Comparison of ENCODE assay signal across 26 cellular contexts in genomic region chr6:125027287-125027686, GRCh38.
"Had no signal": no experiment of that assay in that cellular context is flagged by ENCODE, and none has a peak within 500 bp of the region (broad histone marks: within the 10 kb centered on the region; RNA-seq: fewer than 3 reads in every experiment).

No MANE protein-coding gene starts in this region.

- H3K4me2 ChIP-seq: hepatocyte had no signal

- ATAC-seq: effector memory CD8-positive, alpha-beta T cell; esophagus mucosa; foreskin keratinocyte; gastrocnemius medialis; gastroesophageal sphincter; heart left ventricle; heart right ventricle had no signal

- H3K36me3 ChIP-seq: colonic mucosa, esophagus muscularis mucosa, gastrocnemius medialis, gastroesophageal sphincter, heart left ventricle, heart right ventricle had no signal

- H3K27me3 ChIP-seq: colonic mucosa, dorsolateral prefrontal cortex, esophagus muscularis mucosa, esophagus squamous epithelium, foreskin keratinocyte, gastrocnemius medialis, gastroesophageal sphincter, heart left ventricle, heart right ventricle, hepatocyte had no signal

- H3K4me3 ChIP-seq: colonic mucosa, coronary artery, dorsolateral prefrontal cortex, esophagus muscularis mucosa, esophagus squamous epithelium, gastrocnemius medialis, gastroesophageal sphincter, heart left ventricle, heart right ventricle, hepatocyte had no signal

- FAIRE-seq: endothelial cell of umbilical vein had no signal

- H3K9me3 ChIP-seq: colonic mucosa, esophagus muscularis mucosa, esophagus squamous epithelium, gastrocnemius medialis, gastroesophageal sphincter had no signal

- H3K27ac ChIP-seq: colonic mucosa, coronary artery, dorsolateral prefrontal cortex, epithelial cell of prostate, esophagus muscularis mucosa, esophagus squamous epithelium, foreskin keratinocyte, gastrocnemius medialis, gastroesophageal sphincter, heart left ventricle, heart right ventricle, hepatocyte had no signal

- H2AFZ ChIP-seq: hepatocyte had no signal

- H3K4me1 ChIP-seq: colonic mucosa had no signal

- DNase-seq: colonic mucosa; cortex of kidney; dermis blood vessel endothelial cell; dorsolateral prefrontal cortex; effector CD4-positive, alpha-beta T cell; effector CD8-positive, alpha-beta T cell; effector memory CD4-positive, alpha-beta T cell; effector memory CD8-positive, alpha-beta T cell; endodermal cell; erythroblast; esophagus squamous epithelium; foreskin fibroblast; foreskin keratinocyte; foreskin melanocyte; gastrocnemius medialis; glutamatergic neuron; head of caudate nucleus; heart left ventricle; heart right ventricle had no signal
